In the genomic region with DNA sequence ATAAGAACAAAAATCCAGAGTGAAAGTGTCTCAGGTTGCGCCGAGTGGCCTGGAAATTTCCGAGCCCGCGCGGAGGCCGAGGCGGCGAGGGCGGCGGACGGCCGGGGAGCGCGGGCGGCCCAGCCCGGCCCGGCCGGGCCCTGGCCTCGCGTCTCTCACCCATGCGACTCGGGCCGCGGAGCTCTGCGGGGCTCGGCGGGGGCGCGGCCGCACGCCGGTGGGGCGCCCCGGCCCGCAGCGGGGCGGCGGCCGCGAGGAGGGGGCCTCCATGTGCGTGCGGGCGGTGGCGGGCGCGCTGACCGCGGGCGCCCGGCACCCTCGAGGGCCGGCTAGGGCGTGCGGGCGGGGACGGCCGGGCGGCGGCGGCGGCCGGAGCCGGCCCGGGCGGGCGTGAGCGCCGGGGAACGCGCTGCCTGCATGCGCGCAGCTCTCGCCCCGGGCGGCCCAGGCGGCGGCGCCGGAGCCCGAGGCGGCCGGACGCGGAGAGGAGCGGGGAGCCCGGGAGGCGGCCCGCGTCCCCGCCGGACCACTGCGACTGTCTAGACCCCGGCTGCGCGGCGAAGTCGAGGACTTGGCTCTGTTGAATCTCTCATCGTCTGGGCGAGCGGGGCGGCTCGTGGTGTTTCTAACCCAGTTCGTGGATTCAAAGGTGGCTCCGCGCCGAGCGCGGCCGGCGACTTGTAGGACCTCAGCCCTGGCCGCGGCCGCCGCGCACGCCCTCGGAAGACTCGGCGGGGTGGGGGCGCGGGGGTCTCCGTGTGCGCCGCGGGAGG, we compare ENCODE assay signal across 8 cellular contexts. TPM values are rescaled to one million over a fixed set of nuclear protein-coding genes. Genes with fewer than 3 reads are reported as not detected.
DNase-seq lines count a peak whose midpoint lies in the region; ATAC-seq, FAIRE-seq and TF ChIP-seq lines count a peak whose summit lies in the region.

Gene EN2, plus strand, starts transcription at position 586 of the 773 bp plus-strand sequence. CDS start 249 bp downstream, outside the sequence.

- H3K79me1 ChIP-seq in neuronal stem cell (ENCODE audit: low read depth, low read length): no peaks in the 10 kb centered on the region

- no peaks in the 10 kb centered on the region for H3K36me3 Mint-ChIP-seq in CD8-positive, alpha-beta T cell

- no peak within 1 kb of the TSS for H3K27ac ChIP-seq in CD8-positive, alpha-beta T cell (ENCODE audit: low read depth, low read length)
- no peak within 1 kb of the TSS for H3K27ac ChIP-seq in neuronal stem cell (replicated peaks; ENCODE audit: low read length)

- H3K9me3 ChIP-seq in CD8-positive, alpha-beta T cell (ENCODE audit: low read length): no peaks in the 10 kb centered on the region
- H3K9me3 ChIP-seq in neuronal stem cell (replicated peaks in 1 of 2; ENCODE audit: control insufficient read depth in 2 of 2, insufficient read depth in 1 of 2, low read depth in 1 of 2, low read length in 2 of 2): peaks cover 0 to 10% of the 10 kb centered on the region in 2 donors

- no peak within 1 kb of the TSS for H2BK120ac ChIP-seq in neuronal stem cell (ENCODE audit: low read depth, low read length)

- POLR2A ChIA-PET in CD8-positive, alpha-beta T cell (lab: Charles Lee): no interaction called here

- no peak within 1 kb of the TSS for H2BK12ac ChIP-seq in neuronal stem cell (ENCODE audit: low read length)

- no peak for TF ChIP-seq CTCF in CD8-positive, alpha-beta T cell (IDR thresholded peaks at IDR 0.05)

- peaks cover 47% of the 10 kb centered on the region for H3K27me3 ChIP-seq in CD8-positive, alpha-beta T cell (ENCODE audit: insufficient read depth, low read length)
- peaks cover 39 to 99% (median 90%) of the 10 kb centered on the region in 3 experiments for H3K27me3 ChIP-seq in neuronal stem cell (ENCODE audit: control insufficient read depth in 3 of 3, insufficient read depth in 3 of 3, low read depth in 1 of 3, low read length in 3 of 3)

- no peaks in the 10 kb centered on the region for H3K36me3 ChIP-seq in CD8-positive, alpha-beta T cell (ENCODE audit: insufficient read depth, low read length)
- peaks cover 0 to 40% of the 10 kb centered on the region in 2 donors for H3K36me3 ChIP-seq in neuronal stem cell (replicated peaks in 1 of 2; ENCODE audit: control insufficient read depth in 2 of 2, insufficient read depth in 2 of 2, low read length in 2 of 2)

- H2BK15ac ChIP-seq in neuronal stem cell (ENCODE audit: low read length): no peak within 1 kb of the TSS

- no peak for FAIRE-seq in GM12891 (lab: Jason Lieb, UNC)

- H3K14ac ChIP-seq in neuronal stem cell (ENCODE audit: low read length): peak within 1 kb of the TSS; percentile 38

- H3K4me1 ChIP-seq in CD8-positive, alpha-beta T cell (ENCODE audit: insufficient read depth, low read length): peaks cover 12% of the 10 kb centered on the region
- H3K4me1 ChIP-seq in neuronal stem cell (ENCODE audit: control insufficient read depth in 2 of 2, insufficient read depth in 1 of 2, low read depth in 1 of 2, low read length in 2 of 2): peaks cover 0 to 39% of the 10 kb centered on the region in 2 donors

- peaks cover 24% of the 10 kb centered on the region for H3K4me1 Mint-ChIP-seq in CD8-positive, alpha-beta T cell (ENCODE audit: low read depth)

- no CpG with 5 or more reads among the region's 126 CpGs for WGBS in neuronal stem cell (ENCODE audit: extremely low coverage in 2 of 2, insufficient read length in 2 of 2, insufficient replicate concordance in 1 of 2), 2 donors

- H2BK5ac ChIP-seq in neuronal stem cell (ENCODE audit: low read length): no peak within 1 kb of the TSS

- H3K4me3 ChIP-seq in CD8-positive, alpha-beta T cell (ENCODE audit: low read depth, low read length): peak within 1 kb of the TSS; percentile 37
- peak within 1 kb of the TSS in 1 of 2 donors; percentile 70 for H3K4me3 ChIP-seq in neuronal stem cell (ENCODE audit: low read length in 2 of 2)

- peak within 1 kb of the TSS; percentile 70 for H3K4me3 Mint-ChIP-seq in CD8-positive, alpha-beta T cell

- H3K4me2 ChIP-seq in neuronal stem cell (ENCODE audit: insufficient read depth, low read length, poor library complexity, severe bottlenecking): peak within 1 kb of the TSS; percentile 54

- no peaks in the 10 kb centered on the region for H3K9me3 Mint-ChIP-seq in CD8-positive, alpha-beta T cell

- peak within 1 kb of the TSS; percentile 71 for H3K18ac ChIP-seq in neuronal stem cell (ENCODE audit: low read length)

- H3K27ac Mint-ChIP-seq in CD8-positive, alpha-beta T cell: no peak within 1 kb of the TSS

- peak within 1 kb of the TSS; percentile 92 for H2AFZ ChIP-seq in neuronal stem cell (ENCODE audit: low read length)

- no peak within 1 kb of the TSS for H4K91ac ChIP-seq in neuronal stem cell (ENCODE audit: low read depth, low read length, poor library complexity)

- no peak for DNase-seq in CD8-positive, alpha-beta T cell
- DNase-seq in NCI-H1092 treated with DMSO at 0.1 percent for 48 hours (lab: John Stamatoyannopoulos, UW) (peak; percentile 44), epidermal melanocyte (ENCODE audit: insufficient read length, low spot score) (peak; percentile 24), neuronal stem cell (ENCODE audit: low spot score) (no peak), GM12891 (ENCODE audit: insufficient read length, low spot score) (no peak)
- DNase-seq in effector CD4-positive, alpha-beta T cell: no peak

- intact Hi-C loops in CD8-positive, alpha-beta T cell (cut with DNase I, micrococcal nuclease): no loop called here

- no peak within 1 kb of the TSS for H2AK5ac ChIP-seq in neuronal stem cell (ENCODE audit: low read depth, low read length)

- H3K9ac ChIP-seq in neuronal stem cell (ENCODE audit: low read depth, low read length, poor library complexity): peak within 1 kb of the TSS; percentile 44

- peak within 1 kb of the TSS; percentile 73 for H3K23ac ChIP-seq in neuronal stem cell (ENCODE audit: low read depth, low read length, poor library complexity)

- CTCF ChIA-PET in CD8-positive, alpha-beta T cell (lab: Charles Lee): no interaction called here

- H3K4ac ChIP-seq in neuronal stem cell (ENCODE audit: low read length): no peak within 1 kb of the TSS

- H3K27me3 Mint-ChIP-seq in CD8-positive, alpha-beta T cell (ENCODE audit: low read depth): peaks cover 57% of the 10 kb centered on the region

- TF ChIP-seq POLR2A in GM12891 (IDR thresholded peaks at IDR 0.05; ENCODE audit: low read depth, low read length): no peak

- H4K8ac ChIP-seq in neuronal stem cell (ENCODE audit: low read depth, low read length): peak within 1 kb of the TSS; percentile 0

- ATAC-seq in CD8-positive, alpha-beta T cell: no peak
- ATAC-seq in HG02938 (IDR thresholded peaks at IDR 0.05; ENCODE audit: unreplicated experiment) (no peak), GM21786 (IDR thresholded peaks at IDR 0.05; ENCODE audit: unreplicated experiment) (no peak)

TF ChIP-seq in GM12891, 5 proteins besides CTCF, POLR2A, EP300 and RAD21:
- TF ChIP-seq POU2F2 (IDR thresholded peaks at IDR 0.05; ENCODE audit: low read depth, low read length) (no peak), SPI1 (IDR thresholded peaks at IDR 0.05; ENCODE audit: low read depth, low read length) (no peak), PAX5 (IDR thresholded peaks at IDR 0.05; ENCODE audit: insufficient read depth, low read length, severe bottlenecking) (no peak), TAF1 (IDR thresholded peaks at IDR 0.05; ENCODE audit: low read depth, low read length) (no peak), POLR2AphosphoS5 (IDR thresholded peaks at IDR 0.05; ENCODE audit: low read depth, low read length) (no peak)

RNA-seq across cellular contexts. Expression of gene EN2, which starts in this region (rescaled TPM):
- total RNA-seq in CD8-positive, alpha-beta T cell: not detected
- polyA plus RNA-seq in neuronal stem cell (2013, experiment 1 of 2): not detected
- not detected for polyA plus RNA-seq in neuronal stem cell (2013, experiment 2 of 2)
- polyA plus RNA-seq in GM12891 (2012; ENCODE audit: low read depth, missing spikeins): not detected

Comparison
In these comparisons a context has a peak if more than half of its experiments do, and no peak if none do; other contexts are left out.
1. DNase-seq: peak in NCI-H1092 treated with DMSO at 0.1 percent for 48 hours (single experiment) and epidermal melanocyte (single experiment); none in CD8-positive, alpha-beta T cell (0 of 7), neuronal stem cell (single experiment), effector CD4-positive, alpha-beta T cell (single experiment) and GM12891 (single experiment).